ENCODE assay signal across 19 cellular contexts in genomic region chr20:49104365-49104648, GRCh38. TPM values are rescaled to one million over a fixed set of nuclear protein-coding genes. Genes with fewer than 3 reads are reported as not detected.
DNase-seq lines count a peak whose midpoint lies in the region; ATAC-seq, FAIRE-seq and TF ChIP-seq lines count a peak whose summit lies in the region.
"Had no signal": no experiment of that assay in that cellular context is flagged by ENCODE, and none has a peak within 500 bp of the region (broad histone marks: within the 10 kb centered on the region; RNA-seq: fewer than 3 reads in every experiment).

No MANE protein-coding gene starts in this region.

- intact Hi-C loops in HCT116 (cut with micrococcal nuclease) (no loop called here), HepG2 (cut with micrococcal nuclease; ENCODE audit: unreplicated experiment) (no loop called here), dorsolateral prefrontal cortex (cut with DNase I) (no loop called here), mammary epithelial cell (cut with micrococcal nuclease) (no loop called here)

- H3K79me2 ChIP-seq in DND-41 (ENCODE audit: insufficient read depth, low read length) (peaks cover 5% of the 10 kb centered on the region; the same call in 1 of the 2 replicates), HCT116 (ENCODE audit: insufficient read depth, low read length) (peaks cover 14% of the 10 kb centered on the region), HepG2 (ENCODE audit: insufficient read depth, low read length) (no peaks in the 10 kb centered on the region), mammary epithelial cell (ENCODE audit: insufficient read depth, low read length) (peaks cover 13% of the 10 kb centered on the region)

- H3K27me3 Mint-ChIP-seq in T-helper 17 cell, result no peaks in the 10 kb centered on the region
- H3K27me3 Mint-ChIP-seq: activated CD4-positive, alpha-beta memory T cell treated with anti-CD3 and anti-CD28 coated beads for 36 hours; naive B cell had no signal

- no peaks in the 10 kb centered on the region for H3K9me2 ChIP-seq in HCT116 (ENCODE audit: insufficient read depth)

- H3K36me3 ChIP-seq in DND-41 (ENCODE audit: insufficient read depth, low read length) (peaks cover 59% of the 10 kb centered on the region), HCT116 (ENCODE audit: control insufficient read depth in 1 of 2, insufficient read depth in 2 of 2, low read length in 2 of 2) (peaks cover 19 to 33% of the 10 kb centered on the region in 2 experiments; a peak in 3 of 4 replicates), HepG2 (replicated peaks in 1 of 2; ENCODE audit: control insufficient read depth in 1 of 2, insufficient read depth in 2 of 2, low read length in 2 of 2) (peaks cover 12 to 48% of the 10 kb centered on the region in 2 experiments), mammary epithelial cell (ENCODE audit: insufficient read depth, low read length) (peaks cover 22% of the 10 kb centered on the region)

- dilution Hi-C loops in mammary epithelial cell (cut with HindIII; ENCODE audit: low sequenced_read_pairs), result loop anchor here (5.0 kb wide), 1 partner anchor 33 kb away; no protein-coding TSS in a partner anchor

- H2AFZ ChIP-seq in DND-41 (ENCODE audit: low read depth, low read length) (no peak overlapping the region), HCT116 (ENCODE audit: low read depth, low read length, poor library complexity, severe bottlenecking) (no peak overlapping the region), HepG2 (ENCODE audit: low read length) (no peak overlapping the region), mammary epithelial cell (ENCODE audit: low read depth, low read length) (no peak overlapping the region)

- in situ Hi-C loops in HepG2 (cut with HindIII; ENCODE audit: extremely low pct_ligation_motif_present, low pct_unique_long_range_greater_than_20kb), result no loop called here
- in situ Hi-C loops in mammary epithelial cell (cut with MboI; ENCODE audit: low sequenced_read_pairs in 2 of 2), result no loop called here

- H3K4me1 ChIP-seq in DND-41 (ENCODE audit: insufficient read depth, low read length), result no peaks in the 10 kb centered on the region
- no peaks in the 10 kb centered on the region for H3K4me1 ChIP-seq in HCT116 (ENCODE audit: control insufficient read depth in 1 of 2, insufficient read depth in 2 of 2, low read length in 2 of 2)
- H3K4me1 ChIP-seq in HepG2 (ENCODE audit: insufficient read depth, low read length), result no peaks in the 10 kb centered on the region
- no peaks in the 10 kb centered on the region for H3K4me1 ChIP-seq in mammary epithelial cell (ENCODE audit: insufficient read depth, low read length)
- H3K4me1 ChIP-seq: psoas muscle had no signal

- TF ChIP-seq CTCF in DND-41 (IDR thresholded peaks at IDR 0.05; ENCODE audit: borderline replicate concordance, extremely low read depth, low read length, poor library complexity, severe bottlenecking) (no peak), HCT116 (IDR thresholded peaks at IDR 0.05 in 2 of 3, conservative IDR thresholded peaks at IDR 0.05 in 1 of 3; ENCODE audit: borderline replicate concordance in 1 of 3, insufficient read depth in 1 of 3, low read depth in 2 of 3, low read length in 2 of 3) (no peak), HepG2 (CRISPR knock-in tag; IDR thresholded peaks at IDR 0.05) (no peak), dorsolateral prefrontal cortex (IDR thresholded peaks at IDR 0.05 in 54 of 56, conservative IDR thresholded peaks at IDR 0.05 in 2 of 56; ENCODE audit: low read depth in 1 of 56, partially characterized antibody in 56 of 56) (no peak), mammary epithelial cell (conservative IDR thresholded peaks at IDR 0.05 in 1 of 2, IDR thresholded peaks at IDR 0.05 in 1 of 2; ENCODE audit: extremely low read depth in 1 of 2, insufficient read depth in 1 of 2, low read depth in 1 of 2, low read length in 2 of 2) (no peak)

- BruUV-seq in HCT116 (replicated peaks; lab: Mats Ljungman, UMichigan) (no TSS peak), HepG2 (replicated peaks; lab: Mats Ljungman, UMichigan) (no TSS peak), mammary epithelial cell (replicated peaks; lab: Mats Ljungman, UMichigan) (no TSS peak)

- POLR2A ChIA-PET in HCT116 (lab: Charles Lee), result no interaction called here
- POLR2A ChIA-PET in HepG2 (lab: Yijun Ruan, JAX), result interaction anchor here (1.5 kb wide), 1 partner anchor 114 kb away, joined by 6 read pairs; the partner anchor contains the start of gene DDX27

- RAD21 ChIA-PET in HCT116 (lab: Charles Lee; ENCODE audit: low non-redundant PET in 1 of 2, low total read pairs in 2 of 2, uncharacterized antibody in 2 of 2, unreplicated experiment in 2 of 2), result no interaction called here

- H3K9ac ChIP-seq in DND-41 (ENCODE audit: low read depth, low read length) (no peak overlapping the region), HCT116 (ENCODE audit: low read length) (no peak overlapping the region), HepG2 (ENCODE audit: insufficient read depth, low read depth, low read length) (no peak overlapping the region), mammary epithelial cell (ENCODE audit: insufficient read depth, low read length) (no peak overlapping the region)

- H3K4me2 ChIP-seq in DND-41 (ENCODE audit: insufficient read depth, low read length) (no peak overlapping the region), HCT116 (ENCODE audit: low read length) (no peak overlapping the region), HepG2 (ENCODE audit: low read depth, low read length) (no peak overlapping the region), mammary epithelial cell (ENCODE audit: insufficient read depth, low read depth, low read length) (no peak overlapping the region)
- H3K4me2 ChIP-seq: smooth muscle cell had no signal

- 89% methylated on average over 3 of the region's 3 CpGs for WGBS in HepG2 (ENCODE audit: low lambda C conversion rate)
- WGBS in mammary epithelial cell (ENCODE audit: low coverage, missing lambda C conversion rate), result 63% methylated on average over 3 of the region's 3 CpGs

- TF ChIP-seq RAD21 in HCT116 (IDR thresholded peaks at IDR 0.05; ENCODE audit: low read depth) (no peak), HepG2 (CRISPR knock-in tag; IDR thresholded peaks at IDR 0.05) (no peak)

- peak overlapping the region; percentile 27 for H3K27ac Mint-ChIP-seq in T-helper 17 cell
- H3K27ac Mint-ChIP-seq: activated CD4-positive, alpha-beta memory T cell treated with anti-CD3 and anti-CD28 coated beads for 36 hours had no signal

- CTCF ChIA-PET in HCT116 (lab: Charles Lee), result no interaction called here
- CTCF ChIA-PET in HepG2 (lab: Yijun Ruan, JAX; ENCODE audit: low intra/inter-chr PET ratio, low total read pairs), result no interaction called here
- CTCF ChIA-PET in mammary epithelial cell (lab: Charles Lee; ENCODE audit: low non-redundant PET), result no interaction called here

- no peak for TF ChIP-seq EP300 in HepG2 (IDR thresholded peaks at IDR 0.05; ENCODE audit: low read depth in 2 of 2, low read length in 2 of 2)
- TF ChIP-seq EP300 in HepG2 (CRISPR knock-in tag; IDR thresholded peaks at IDR 0.05; ENCODE audit: borderline replicate concordance), result no peak

- H3K9me3 ChIP-seq in DND-41 (ENCODE audit: insufficient read depth, low read length, severe bottlenecking) (no peaks in the 10 kb centered on the region), HCT116 (ENCODE audit: control insufficient read depth in 1 of 2, insufficient read depth in 1 of 2, low read depth in 1 of 2, low read length in 2 of 2) (no peaks in the 10 kb centered on the region), T-helper 17 cell (ENCODE audit: control insufficient read depth, low read length, poor library complexity, severe bottlenecking) (no peaks in the 10 kb centered on the region), HepG2 (ENCODE audit: low read length) (no peaks in the 10 kb centered on the region), mammary epithelial cell (replicated peaks; ENCODE audit: insufficient read depth, low read length) (no peaks in the 10 kb centered on the region)
- H3K9me3 ChIP-seq: psoas muscle had no signal

- H3K27me3 ChIP-seq in DND-41 (ENCODE audit: insufficient read depth, low read length, poor library complexity), result no peaks in the 10 kb centered on the region
- no peaks in the 10 kb centered on the region for H3K27me3 ChIP-seq in HCT116 (ENCODE audit: insufficient read depth, low read length)
- no peaks in the 10 kb centered on the region for H3K27me3 ChIP-seq in HepG2 (ENCODE audit: control insufficient read depth in 1 of 2, insufficient read depth in 2 of 2, low read length in 2 of 2)
- no peaks in the 10 kb centered on the region for H3K27me3 ChIP-seq in dorsolateral prefrontal cortex
- no peaks in the 10 kb centered on the region for H3K27me3 ChIP-seq in mammary epithelial cell (ENCODE audit: insufficient read depth, low read length)

- no peak for TF ChIP-seq POLR2A in HCT116 (IDR thresholded peaks at IDR 0.05; ENCODE audit: borderline replicate concordance, extremely low read depth, insufficient read depth, insufficient read length)
- TF ChIP-seq POLR2A in HepG2 (IDR thresholded peaks at IDR 0.05; ENCODE audit: insufficient read depth in 1 of 2, low read depth in 2 of 2, low read length in 2 of 2), result peak; percentile 18 to 43; a peak in 1 of 4 replicates

- H4K20me1 ChIP-seq in DND-41 (ENCODE audit: insufficient read depth, low read length) (peaks cover 29% of the 10 kb centered on the region; the same call in 1 of the 2 replicates), HCT116 (ENCODE audit: insufficient read depth) (peaks cover 18% of the 10 kb centered on the region; the same call in 1 of the 2 replicates), HepG2 (ENCODE audit: insufficient read depth, low read length) (no peaks in the 10 kb centered on the region), mammary epithelial cell (ENCODE audit: insufficient read depth, low read length) (no peaks in the 10 kb centered on the region)

- no peak for FAIRE-seq in HepG2 (lab: Jason Lieb, UNC)

- H3K4me3 ChIP-seq in DND-41 (ENCODE audit: low read depth in 1 of 2, low read length in 2 of 2) (no peak overlapping the region), HCT116 (replicated peaks in 1 of 2; ENCODE audit: low read depth in 1 of 2, low read length in 2 of 2) (no peak overlapping the region), HepG2 (replicated peaks in 1 of 3; ENCODE audit: insufficient read depth in 1 of 3, low read depth in 2 of 3, low read length in 3 of 3) (no peak overlapping the region), dorsolateral prefrontal cortex (no peak overlapping the region), mammary epithelial cell (replicated peaks in 1 of 3; ENCODE audit: insufficient read depth in 1 of 3, low read depth in 2 of 3, low read length in 3 of 3) (no peak overlapping the region)
- H3K4me3 ChIP-seq: lung, psoas muscle, smooth muscle cell had no signal

- peaks cover 14% of the 10 kb centered on the region for H3K4me1 Mint-ChIP-seq in T-helper 17 cell

- DNase-seq in DND-41 (no peak), HCT116 (ENCODE audit: low read depth, low spot score) (no peak), T-helper 17 cell (no peak), HepG2 (ENCODE audit: low spot score) (no peak), dorsolateral prefrontal cortex (no peak), mammary epithelial cell (no peak)
- no peak for DNase-seq in activated CD4-positive, alpha-beta T cell treated with anti-CD3 and anti-CD28 coated beads for 4 hours
- DNase-seq: activated CD4-positive, alpha-beta memory T cell treated with anti-CD3 and anti-CD28 coated beads for 36 hours; activated T-cell treated with anti-CD3 and anti-CD28 coated beads, Interleukin-2, amount 50 U/mL, for 48 hours; effector memory CD4-positive, alpha-beta T cell; EL; naive B cell; NCI-H446; psoas muscle; stimulated activated CD4-positive, alpha-beta T cell treated with anti-CD3 and anti-CD28 coated beads, Interleukin-4, amount 100 ng/mL, for 4 hours; substantia nigra had no signal

- H3K4me3 Mint-ChIP-seq in T-helper 17 cell, result no peak overlapping the region
- H3K4me3 Mint-ChIP-seq: activated CD4-positive, alpha-beta memory T cell treated with anti-CD3 and anti-CD28 coated beads for 36 hours; naive B cell had no signal

- ATAC-seq in DND-41 (ENCODE audit: insufficient read depth, low read depth) (peak; percentile 22), HCT116 (peak; percentile 31), T-helper 17 cell (no peak), HepG2 (peak; percentile 18), GM19455 (IDR thresholded peaks at IDR 0.05; ENCODE audit: unreplicated experiment) (no peak)

- no peaks in the 10 kb centered on the region for H3K36me3 Mint-ChIP-seq in T-helper 17 cell (ENCODE audit: low read depth)
- H3K36me3 Mint-ChIP-seq: naive B cell had no signal

- no peak overlapping the region for H3K27ac ChIP-seq in DND-41 (ENCODE audit: low read length)
- no peak overlapping the region for H3K27ac ChIP-seq in HCT116 (ENCODE audit: low read depth, low read length)
- peak overlapping the region; percentile 1 for H3K27ac ChIP-seq in HepG2 (ENCODE audit: extremely low read length, insufficient read depth, low read length)
- H3K27ac ChIP-seq in dorsolateral prefrontal cortex, result peak overlapping the region in 5 of 59 donors; percentile 11 to 46 (median 33)
- H3K27ac ChIP-seq in mammary epithelial cell (ENCODE audit: insufficient read depth, low read depth, low read length), result no peak overlapping the region
- H3K27ac ChIP-seq: psoas muscle had no signal

RNA-seq across cellular contexts. Expression of gene CSE1L, which starts 58.2 kb away (rescaled TPM):
- total RNA-seq in HCT116 (2021; ENCODE audit: unreplicated experiment) (158 TPM), T-helper 17 cell (10 to 100 TPM; 26.8 to 33.0 TPM), HepG2 (2016; rRNA removed; fragmentation: Illumina TruSeq; extraction: Trizol) (258 and 449 TPM in 2 replicates), dorsolateral prefrontal cortex (10 to 100 TPM; 28.8 to 70.9 (median 55.4) TPM), mammary epithelial cell (100 to 1,000 TPM in 1 of 2 donors, 10 to 100 TPM in 1; 83.5 to 114 TPM)
- 48.2 and 72.8 TPM in 2 replicates for polyA plus RNA-seq in HCT116 (2012)
- total RNA-seq in HepG2 (2016; cell fraction: cytosol; rRNA removed; fragmentation: Illumina TruSeq; extraction: Trizol; ENCODE audit: low read depth), result 62.9 and 72.5 TPM in 2 replicates
- 257 and 452 TPM in 2 replicates for total RNA-seq in HepG2 (2016; cell fraction: insoluble cytoplasmic fraction; rRNA removed; fragmentation: Illumina TruSeq; extraction: Trizol)
- 96.6 and 104 TPM in 2 replicates for total RNA-seq in HepG2 (2016; cell fraction: membrane; rRNA removed; fragmentation: Illumina TruSeq; extraction: Trizol)
- 167 and 185 TPM in 2 replicates for total RNA-seq in HepG2 (2016; cell fraction: nucleus; rRNA removed; fragmentation: Illumina TruSeq; extraction: Trizol)
- polyA plus RNA-seq in HepG2 (2011; rRNA removed) (37.1 and 56.9 TPM in 2 replicates), mammary epithelial cell (74.0 TPM)
- 22.6 and 30.5 TPM in 2 replicates for polyA plus RNA-seq in HepG2 (2011; cell fraction: cytosol; rRNA removed)
- 24.7 and 24.9 TPM in 2 replicates for polyA plus RNA-seq in HepG2 (2011; cell fraction: nucleus; rRNA removed)
- polyA plus RNA-seq in HepG2 (2012), result 53.3 and 83.9 TPM in 2 replicates
- 18.3 and 22.0 TPM in 2 replicates for polyA plus RNA-seq in HepG2 (2016; cell fraction: cytosol; fragmentation: Illumina TruSeq; extraction: Trizol; ENCODE audit: low read depth)
- 363 and 386 TPM in 2 replicates for polyA plus RNA-seq in HepG2 (2016; cell fraction: insoluble cytoplasmic fraction; fragmentation: Illumina TruSeq; extraction: Trizol; ENCODE audit: low read depth)
- polyA plus RNA-seq in HepG2 (2016; cell fraction: membrane; fragmentation: Illumina TruSeq; extraction: Trizol; ENCODE audit: low read depth), result 45.2 and 49.9 TPM in 2 replicates
- 162 and 172 TPM in 2 replicates for polyA plus RNA-seq in HepG2 (2016; cell fraction: nucleus; fragmentation: Illumina TruSeq; extraction: Trizol; ENCODE audit: insufficient read depth, low read depth)
- polyA minus RNA-seq in HepG2 (2011; rRNA and poly(A)+ RNA removed; ENCODE audit: low replicate concordance), result 33.8 and 112 TPM in 2 replicates
- 46.4 and 54.2 TPM in 2 replicates for polyA minus RNA-seq in HepG2 (2011; cell fraction: cytosol; rRNA and poly(A)+ RNA removed)
- 58.6 and 66.2 TPM in 2 replicates for polyA minus RNA-seq in HepG2 (2011; cell fraction: nucleus; rRNA and poly(A)+ RNA removed)
- 78.9 TPM for polyA minus RNA-seq in mammary epithelial cell

Comparison
In these comparisons a context has a peak if more than half of its experiments do, and no peak if none do; other contexts are left out.
1. ATAC-seq: peak in DND-41 (single experiment), HCT116 (single experiment) and HepG2 (single experiment); none in T-helper 17 cell (single experiment) and GM19455 (single experiment).